Comparison of ENCODE assay signal across 28 cellular contexts in the genomic region with DNA sequence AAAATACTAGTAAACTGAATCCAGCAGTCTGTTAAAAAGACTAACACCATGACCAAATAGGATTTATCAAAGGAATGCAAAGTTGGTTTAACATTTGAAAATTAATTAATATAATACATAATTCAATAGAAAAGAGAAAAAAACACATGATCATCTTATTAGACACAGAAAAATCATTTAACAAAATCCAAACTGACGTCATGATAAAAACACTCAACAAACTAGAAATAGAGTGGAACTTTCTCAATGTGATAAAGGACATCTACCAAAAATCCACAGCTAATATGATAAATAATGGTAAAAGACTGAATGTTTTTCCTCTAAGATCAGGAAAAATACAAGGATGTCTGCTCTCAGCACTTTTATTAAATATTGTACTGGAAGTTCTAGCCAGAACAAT. TPM values are rescaled to one million over a fixed set of nuclear protein-coding genes. Genes with fewer than 3 reads are reported as not detected.
"Had no signal": no experiment of that assay in that cellular context is flagged by ENCODE, and none has a peak within 500 bp of the region (broad histone marks: within the 10 kb centered on the region; RNA-seq: fewer than 3 reads in every experiment).

No MANE protein-coding gene starts in this region.

- DNase-seq: stimulated activated CD4-positive, alpha-beta T cell treated with anti-CD3 and anti-CD28 coated beads, Interleukin-2, amount 100 ng/mL, for 48 hours; stimulated activated CD4-positive, alpha-beta T cell treated with anti-CD3 and anti-CD28 coated beads, Interleukin-4, amount 100 ng/mL, for 1 hour; stimulated activated CD4-positive, alpha-beta T cell treated with anti-CD3 and anti-CD28 coated beads, Interleukin-4, amount 100 ng/mL, for 24 hours; stimulated activated CD4-positive, alpha-beta T cell treated with anti-CD3 and anti-CD28 coated beads, Interleukin-4, amount 100 ng/mL, for 4 hours; stimulated activated CD8-positive, alpha-beta memory T cell treated with anti-CD3 and anti-CD28 coated beads, Interleukin-4, amount 100 ng/mL, for 48 hours; stimulated activated naive B cell treated with anti-CD40 and anti-IgM and Interleukin-4, amounts not matched to agents 10 μg/mL and 1 μg/mL and 100 μg/mL, for 72 hours; stimulated activated naive CD4-positive, alpha-beta T cell; stimulated activated naive CD4-positive, alpha-beta T cell treated with Interleukin-2 at 50 U/mL for 16 hours; stimulated activated naive CD8-positive, alpha-beta T cell treated with anti-CD3 and anti-CD28 coated beads, Interleukin-15, amount 100 ng/mL, for 72 hours; stimulated activated naive CD8-positive, alpha-beta T cell treated with anti-CD3 and anti-CD28 coated beads, Interleukin-15, Interleukin-2, amounts not matched to agents 100 U/mL and 50 U/mL, for 24 hours; stomach; substantia nigra; testis; thyroid gland; tibial artery; transverse colon; trophoblast cell; upper lobe of left lung; upper lobe of right lung; uterus had no signal

- H3K9me3 ChIP-seq: testis, thoracic aorta, thyroid gland, transverse colon, upper lobe of right lung, uterus, vagina had no signal

- H3K27ac ChIP-seq: stomach, suprapubic skin, testis, thoracic aorta, thyroid gland, tibial artery, tibial nerve, transverse colon, upper lobe of left lung, upper lobe of right lung, uterus, vagina had no signal

- H3K4me3 ChIP-seq: stomach, suprapubic skin, testis, thoracic aorta, thyroid gland, tibial artery, tibial nerve, transverse colon, upper lobe of left lung, upper lobe of right lung, uterus, vagina had no signal

- ATAC-seq: stimulated activated effector memory CD8-positive, alpha-beta T cell treated with anti-CD3 and anti-CD28 coated beads, Interleukin-12 subunit alpha, Interleukin-12 subunit beta, amount 100 ng/mL, for 72 hours; stimulated activated memory B cell treated with anti-CD40 and anti-IgM and Interleukin-4, amounts not matched to agents 10 μg/mL and 1 μg/mL and 100 μg/mL, for 72 hours; stimulated activated naive B cell treated with anti-CD40 and anti-IgM and Interleukin-4, amounts not matched to agents 10 μg/mL and 1 μg/mL and 100 μg/mL, for 72 hours; stimulated activated naive CD8-positive, alpha-beta T cell treated with anti-CD3 and anti-CD28 coated beads, Interleukin-15, amount 100 ng/mL, for 72 hours; stimulated activated naive CD8-positive, alpha-beta T cell treated with anti-CD3 and anti-CD28 coated beads, Interleukin-15, Interleukin-2, amounts not matched to agents 100 U/mL and 50 U/mL, for 24 hours; upper lobe of right lung had no signal

- FAIRE-seq: urothelium cell line had no signal

- H3K36me3 ChIP-seq: stomach, suprapubic skin, thoracic aorta, thyroid gland, tibial artery, tibial nerve, transverse colon, upper lobe of left lung, upper lobe of right lung, uterus, vagina had no signal

- H3K4me1 ChIP-seq: stomach, suprapubic skin, testis, thyroid gland, tibial artery, tibial nerve, transverse colon, upper lobe of left lung, upper lobe of right lung, uterus, vagina had no signal

- H3K27me3 ChIP-seq: stomach, suprapubic skin, testis, thyroid gland, tibial artery, tibial nerve, transverse colon, upper lobe of left lung, upper lobe of right lung, uterus, vagina had no signal

RNA-seq across cellular contexts. Expression of a gene that starts 40.4 kb away (rescaled TPM):
- total RNA-seq: thoracic aorta, ureter, vagina had no signal
